Comparison of ENCODE assay signal across 16 cellular contexts in the genomic region with DNA sequence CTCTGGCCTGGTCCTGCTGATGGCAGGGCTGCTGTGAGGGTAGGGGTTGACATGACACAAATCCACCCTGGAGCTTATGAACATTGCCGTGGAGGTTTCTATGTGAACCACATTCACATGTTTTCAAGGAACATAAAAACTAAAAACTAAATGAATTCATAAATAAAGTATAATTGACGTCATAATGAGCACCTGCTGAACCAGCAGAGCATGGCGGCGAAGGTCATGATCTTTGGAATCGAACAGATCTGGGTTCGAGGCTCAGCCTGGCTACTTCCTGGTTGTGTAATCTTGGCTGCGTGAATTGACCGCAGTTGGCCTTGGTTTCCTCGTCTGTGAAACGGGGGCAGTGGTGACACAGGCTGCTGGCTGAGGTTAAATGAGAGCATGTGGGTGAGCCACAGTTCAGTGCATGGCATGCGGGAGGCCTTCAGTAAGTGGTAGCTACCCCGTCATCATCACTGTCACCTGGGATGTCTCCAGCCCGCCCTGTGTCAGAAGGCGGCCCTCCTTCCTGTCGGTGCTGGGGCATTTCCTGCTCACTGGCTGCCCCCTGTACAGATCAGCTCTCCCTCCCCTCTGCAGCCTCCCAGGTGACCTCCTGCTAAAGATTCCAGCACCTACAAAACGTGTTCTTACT.
DNase-seq lines count a peak whose midpoint lies in the region; ATAC-seq and TF ChIP-seq lines count a peak whose summit lies in the region.
"Had no signal": no experiment of that assay in that cellular context is flagged by ENCODE, and none has a peak within 500 bp of the region (broad histone marks: within the 10 kb centered on the region; RNA-seq: fewer than 3 reads in every experiment).

No MANE protein-coding gene starts in this region.

- H3K27me3 Mint-ChIP-seq in osteocyte (ENCODE audit: unreplicated experiment): no peaks in the 10 kb centered on the region

- H3K9me3 Mint-ChIP-seq in osteocyte (ENCODE audit: unreplicated experiment): peaks cover 8% of the 10 kb centered on the region
- H3K9me3 Mint-ChIP-seq: CD4-positive, CD25-positive, alpha-beta regulatory T cell had no signal

- H3K4me2 ChIP-seq in BLaER1: peak overlapping the region; percentile 63
- H3K4me2 ChIP-seq: PC-9 had no signal

- no peak overlapping the region for H3K27ac Mint-ChIP-seq in osteocyte (ENCODE audit: unreplicated experiment)
- H3K27ac Mint-ChIP-seq: CD4-positive, CD25-positive, alpha-beta regulatory T cell had no signal

- no peak overlapping the region for H3K4me3 ChIP-seq in BLaER1
- H3K4me3 ChIP-seq in NB4 (ENCODE audit: low read depth, low read length): no peak overlapping the region
- H3K4me3 ChIP-seq in coronary artery: no peak overlapping the region
- H3K4me3 ChIP-seq: GM12878, PC-9 had no signal

- no peaks in the 10 kb centered on the region for H4K20me1 ChIP-seq in BLaER1

- TF ChIP-seq CTCF in NB4 (IDR thresholded peaks at IDR 0.05; ENCODE audit: low read depth, low read length): no peak
- TF ChIP-seq CTCF in coronary artery (IDR thresholded peaks at IDR 0.05): no peak
- TF ChIP-seq CTCF in osteocyte (IDR thresholded peaks at IDR 0.05): no peak

- H3K9ac ChIP-seq in BLaER1: no peak overlapping the region

- no peak for ATAC-seq in GM21360 (IDR thresholded peaks at IDR 0.05; ENCODE audit: unreplicated experiment)
- ATAC-seq: GM12878, HCT116 had no signal

- H3K9me3 ChIP-seq in BLaER1: no peaks in the 10 kb centered on the region; the same call in 1 of the 2 replicates

- TF ChIP-seq POLR2A in NB4 (IDR thresholded peaks at IDR 0.05; ENCODE audit: extremely low read depth, insufficient read length): no peak

- no peaks in the 10 kb centered on the region for H3K36me3 ChIP-seq in BLaER1

- 0 out of 2 replicates have a peak, but pooled peaks cover 4% of the 10 kb centered on the region for H3K27me3 ChIP-seq in BLaER1

- H3K4me1 Mint-ChIP-seq in osteocyte (ENCODE audit: unreplicated experiment): no peaks in the 10 kb centered on the region

- no peak overlapping the region for H3K27ac ChIP-seq in BLaER1
- H3K27ac ChIP-seq in coronary artery: no peak overlapping the region
- H3K27ac ChIP-seq: PC-9 had no signal

- peak; percentile 20 for DNase-seq in NB4 (ENCODE audit: low read depth)
- peak; percentile 21 for DNase-seq in coronary artery (ENCODE audit: low spot score)
- peak; percentile 57 for DNase-seq in osteocyte (ENCODE audit: extremely low spot score, unreplicated experiment)
- DNase-seq in SIG-M5 (lab: John Stamatoyannopoulos, UW): no peak
- no peak for DNase-seq in stimulated activated CD4-positive, alpha-beta T cell treated with anti-CD3 and anti-CD28 coated beads, Interleukin-4, amount 100 ng/mL, for 4 hours
- DNase-seq: Calu3; CD4-positive, CD25-positive, alpha-beta regulatory T cell; NCI-H1092; NCI-H1694; NCI-H446 treated with DMSO at 0.1 percent for 48 hours; NCI-H774; PC-9 had no signal

- peaks cover 68% of the 10 kb centered on the region for H3K4me1 ChIP-seq in BLaER1

- H3K36me3 Mint-ChIP-seq in osteocyte (ENCODE audit: unreplicated experiment): no peaks in the 10 kb centered on the region
- H3K36me3 Mint-ChIP-seq: CD4-positive, CD25-positive, alpha-beta regulatory T cell had no signal

- H3K4me3 Mint-ChIP-seq in osteocyte (ENCODE audit: unreplicated experiment): no peak overlapping the region
- H3K4me3 Mint-ChIP-seq: CD4-positive, CD25-positive, alpha-beta regulatory T cell had no signal

Comparison
In these comparisons a context has a peak if more than half of its experiments do, and no peak if none do; other contexts are left out.
1. DNase-seq: peak in NB4 (single experiment), coronary artery (single experiment) and osteocyte (single experiment); none in SIG-M5 (single experiment) and stimulated activated CD4-positive, alpha-beta T cell treated with anti-CD3 and anti-CD28 coated beads, Interleukin-4, amount 100 ng/mL, for 4 hours (0 of 2).